ENCODE assay signal across 34 cellular contexts in the genomic region with DNA sequence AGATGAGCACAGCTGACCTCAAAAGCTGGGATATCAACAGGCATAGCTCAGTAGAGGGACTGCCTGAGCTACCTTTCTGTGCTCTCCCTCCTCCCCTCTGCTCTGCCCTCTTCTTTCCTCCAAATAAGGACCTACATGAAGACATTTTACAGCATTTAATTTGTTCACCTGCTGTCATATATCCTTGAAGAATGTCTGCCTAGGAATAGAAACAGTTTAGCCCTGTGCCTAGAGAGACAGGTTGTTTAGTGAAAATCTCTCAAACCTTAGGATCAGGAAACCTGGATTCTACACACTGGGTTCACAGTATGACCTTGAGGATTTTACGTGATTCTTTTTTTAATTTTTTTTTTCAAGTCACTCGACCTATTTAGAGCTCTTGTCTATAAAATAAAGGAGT.
"Had no signal": no experiment of that assay in that cellular context is flagged by ENCODE, and none has a peak within 500 bp of the region (broad histone marks: within the 10 kb centered on the region; RNA-seq: fewer than 3 reads in every experiment).

No MANE protein-coding gene starts in this region.

- H3K36me3 ChIP-seq: MG63 had no signal

- H3K4me2 ChIP-seq: KMS-11 had no signal

- H3K9ac ChIP-seq: KMS-11 had no signal

- H3K9me3 ChIP-seq: MG63 had no signal

- H3K27ac ChIP-seq: KMS-11 had no signal

- H3K4me3 ChIP-seq: MG63 had no signal

- H3K27me3 ChIP-seq: MG63 had no signal

- DNase-seq: Karpas-422, Kasumi-1, MG63, MM.1S, MV-4-11, NCI-H1048, NCI-H1092, NCI-H1092 treated with DMSO at 0.1 percent for 48 hours, NCI-H1105, NCI-H1105 treated with DMSO at 0.1 percent for 48 hours, NCI-H1417, NCI-H1417 treated with DMSO at 0.1 percent for 48 hours, NCI-H1436, NCI-H1436 treated with DMSO at 0.1 percent for 48 hours, NCI-H146, NCI-H1694, NCI-H1694 treated with DMSO at 0.1 percent for 48 hours, NCI-H187, NCI-H187 treated with DMSO at 0.1 percent for 48 hours, NCI-H1930, NCI-H2029, NCI-H2029 treated with DMSO at 0.1 percent for 48 hours, NCI-H2081, NCI-H2081 treated with DMSO at 0.1 percent for 48 hours, NCI-H2107, NCI-H2171, NCI-H2171 treated with DMSO at 0.1 percent for 48 hours, NCI-H2227 treated with DMSO at 0.1 percent for 48 hours, NCI-H226, NCI-H345, NCI-H446, NCI-H446 treated with DMSO at 0.1 percent for 48 hours, NCI-H510A had no signal
